ENCODE assay signal across 24 cellular contexts in the genomic region with DNA sequence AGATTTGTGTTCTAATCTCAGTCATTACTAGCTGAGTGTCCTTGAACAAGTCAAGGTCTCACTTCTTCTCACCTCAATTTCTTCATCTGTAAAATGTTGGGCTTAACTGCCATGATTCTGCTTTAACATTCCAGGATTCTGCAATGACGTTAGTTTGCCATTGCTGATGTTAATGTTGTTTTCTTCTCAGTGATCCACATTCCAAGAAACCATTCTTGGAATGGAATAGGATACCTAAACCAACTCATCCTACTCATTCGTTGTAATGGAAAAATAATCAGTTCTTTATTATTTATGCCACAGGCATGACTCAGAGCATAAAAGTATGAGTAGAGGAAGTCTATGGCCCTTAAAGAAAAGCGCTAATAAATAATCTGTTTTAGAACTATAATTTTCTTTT.
A peak's percentile ranks its signal among the peaks of the same experiment; 100 is the strongest.
DNase-seq lines count a peak whose midpoint lies in the region; ATAC-seq and TF ChIP-seq lines count a peak whose summit lies in the region.
"Had no signal": no experiment of that assay in that cellular context is flagged by ENCODE, and none has a peak within 500 bp of the region (broad histone marks: within the 10 kb centered on the region; RNA-seq: fewer than 3 reads in every experiment).

No MANE protein-coding gene starts in this region.

- H3K4me3 ChIP-seq in adipocyte (ENCODE audit: low read length) (no peak overlapping the region), fibroblast of mammary gland (ENCODE audit: control insufficient read depth, low read depth, low read length) (no peak overlapping the region)
- H3K4me3 ChIP-seq: esophagus muscularis mucosa, heart right ventricle, left ventricle myocardium inferior, mucosa of descending colon, prostate gland, transverse colon had no signal

- H3K9ac ChIP-seq in adipocyte (ENCODE audit: low read length), result no peak overlapping the region

- no peaks in the 10 kb centered on the region for H3K9me3 ChIP-seq in adipocyte (ENCODE audit: control insufficient read depth, low read length)
- H3K9me3 ChIP-seq: BE2C, esophagus muscularis mucosa, heart right ventricle, left ventricle myocardium inferior, mucosa of descending colon, prostate gland, transverse colon had no signal

- ATAC-seq in HG02678 (IDR thresholded peaks at IDR 0.05; ENCODE audit: unreplicated experiment), result no peak
- no peak for ATAC-seq in esophagus mucosa
- ATAC-seq: heart right ventricle; mucosa of descending colon; stimulated activated naive CD8-positive, alpha-beta T cell treated with anti-CD3 and anti-CD28 coated beads, Interleukin-15, Interleukin-2, amounts not matched to agents 100 U/mL and 50 U/mL, for 24 hours; T-helper 17 cell had no signal

- H3K27me3 ChIP-seq in adipocyte (replicated peaks; ENCODE audit: control insufficient read depth, insufficient read depth, low read length), result no peaks in the 10 kb centered on the region
- H3K27me3 ChIP-seq: BE2C, esophagus muscularis mucosa, heart right ventricle, transverse colon had no signal

- DNase-seq in HCEC 1CT, result peak; percentile 72
- DNase-seq in adipocyte (ENCODE audit: low read depth), result peak; percentile 38
- DNase-seq in fibroblast of mammary gland (ENCODE audit: low read depth), result peak; percentile 78
- DNase-seq in DMS79 (lab: John Stamatoyannopoulos, UW), result no peak
- no peak for DNase-seq in activated CD8-positive, alpha-beta memory T cell treated with anti-CD3 and anti-CD28 coated beads for 24 hours
- DNase-seq: activated CD4-positive, alpha-beta T cell treated with anti-CD3 and anti-CD28 coated beads, Interleukin-2, amount 10 ng/mL, durations not matched to agents 7 days and 5 days; activated CD8-positive, alpha-beta memory T cell treated with anti-CD3 and anti-CD28 coated beads, Interleukin-2, amount 50 U/mL, for 4 hours; BE2C; Calu3; effector CD4-positive, alpha-beta T cell; heart right ventricle; left ventricle myocardium inferior; mucosa of descending colon; NCI-H1694; NCI-H748 treated with DMSO at 0.1 percent for 48 hours; SIG-M5; stimulated activated CD4-positive, alpha-beta T cell treated with anti-CD3 and anti-CD28 coated beads, Interleukin-2, amount 100 ng/mL, for 48 hours; stimulated activated naive CD8-positive, alpha-beta T cell treated with anti-CD3 and anti-CD28 coated beads, Interleukin-15, Interleukin-2, amounts not matched to agents 100 U/mL and 50 U/mL, for 24 hours; T-helper 17 cell; transverse colon had no signal

- peaks cover 22% of the 10 kb centered on the region for H3K4me1 ChIP-seq in adipocyte (ENCODE audit: control insufficient read depth, insufficient read depth, low read length)
- H3K4me1 ChIP-seq: BE2C, prostate gland, transverse colon had no signal

- no peak for TF ChIP-seq CTCF in fibroblast of mammary gland (conservative IDR thresholded peaks at IDR 0.05; ENCODE audit: control insufficient read depth, insufficient read depth, low read depth, low read length)

- no peaks in the 10 kb centered on the region for H3K36me3 ChIP-seq in adipocyte (ENCODE audit: control insufficient read depth, insufficient read depth, low read length, severe bottlenecking)
- H3K36me3 ChIP-seq: BE2C, esophagus muscularis mucosa, heart right ventricle, left ventricle myocardium inferior, prostate gland, transverse colon had no signal

Comparison
In these comparisons a context has a peak if more than half of its experiments do, and no peak if none do; other contexts are left out.
1. DNase-seq: peak in HCEC 1CT (single experiment), adipocyte (single experiment) and fibroblast of mammary gland (single experiment); none in DMS79 (single experiment) and activated CD8-positive, alpha-beta memory T cell treated with anti-CD3 and anti-CD28 coated beads for 24 hours (single experiment).